ENCODE assay signal across 8 cellular contexts in the genomic region with DNA sequence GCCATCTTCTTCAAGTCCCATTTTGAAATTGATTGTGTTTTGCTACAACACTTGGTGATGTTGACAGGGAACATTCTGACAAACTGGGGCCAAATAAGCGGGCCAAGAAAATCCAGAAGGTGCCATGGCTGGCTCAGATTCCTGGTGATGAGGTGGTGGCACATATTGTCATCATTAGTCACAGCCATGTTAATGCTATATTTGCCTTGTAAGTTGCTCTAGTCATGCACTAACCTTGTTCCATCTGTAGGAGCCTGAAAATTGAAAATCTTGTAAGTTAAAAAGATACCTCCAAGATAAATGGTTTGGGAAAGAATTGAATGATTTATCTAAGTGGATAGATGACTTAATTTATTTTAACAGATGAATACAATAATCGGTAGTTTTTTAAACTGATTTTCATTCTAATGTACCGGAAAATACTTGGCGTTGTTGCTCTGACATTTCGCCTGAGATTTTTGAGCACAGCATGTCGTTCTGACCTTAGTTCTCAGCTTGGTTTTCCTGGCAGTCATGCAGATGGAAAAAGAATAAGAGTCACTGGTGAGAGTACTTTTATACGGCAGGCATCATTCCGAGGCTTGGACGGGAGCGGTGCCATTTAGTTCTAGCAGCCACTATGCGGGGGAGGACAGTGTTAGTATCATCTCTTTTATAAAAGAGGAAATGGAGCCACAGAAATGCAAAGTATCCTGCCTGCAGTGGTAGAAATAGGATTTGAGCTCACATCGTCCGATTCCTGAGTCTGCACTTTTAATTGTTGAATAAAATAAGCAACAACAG.
A peak's percentile ranks its signal among the peaks of the same experiment; 100 is the strongest.
DNase-seq lines count a peak whose midpoint lies in the region; ATAC-seq, FAIRE-seq and TF ChIP-seq lines count a peak whose summit lies in the region.

No MANE protein-coding gene starts in this region.

- no peak for TF ChIP-seq CTCF in H1 (IDR thresholded peaks at IDR 0.05; ENCODE audit: control extremely low read depth in 1 of 3, insufficient read depth in 1 of 3, low read depth in 1 of 3, low read length in 3 of 3)
- TF ChIP-seq CTCF in parathyroid adenoma (IDR thresholded peaks at IDR 0.05) = no peak

- H4K5ac ChIP-seq in H1 (ENCODE audit: insufficient read length, low read depth, low read length) = no peak overlapping the region

- POLR2A ChIA-PET in H1 (lab: Charles Lee; ENCODE audit: partially characterized antibody) = interaction anchor here (0.7 kb wide), 1 partner anchor 15 kb away, joined by 3 read pairs; no protein-coding TSS in a partner anchor

- H3K4me1 ChIP-seq in H1 (replicated peaks in 1 of 4; ENCODE audit: control insufficient read depth in 3 of 4, insufficient read depth in 4 of 4, low read length in 3 of 4) (peaks cover 0 to 5% (median 0%) of the 10 kb centered on the region in 4 experiments; a peak in 1 of 7 replicates), parathyroid adenoma (no peaks in the 10 kb centered on the region)

- H3K9me3 ChIP-seq in H1 (ENCODE audit: insufficient read depth in 2 of 2, low read depth in 1 of 2, low read length in 1 of 2) = no peaks in the 10 kb centered on the region
- H3K9me3 ChIP-seq in parathyroid adenoma (ENCODE audit: control insufficient read depth, low read length) = no peaks in the 10 kb centered on the region

- WGBS in H1 (ENCODE audit: extremely low coverage in 1 of 2, insufficient coverage in 1 of 2, insufficient read length in 1 of 2, insufficient replicate concordance in 2 of 2, low coverage in 1 of 2, low lambda C conversion rate in 2 of 2, missing lambda C conversion rate in 1 of 2), 2 experiments = 90% methylated on average over 13 of the region's 13 CpGs; no CpG with 5 or more reads in 1 of the 2 experiments

- H3K27me3 ChIP-seq in H1 (replicated peaks in 1 of 4; ENCODE audit: control insufficient read depth in 3 of 4, extremely low read depth in 1 of 4, insufficient read depth in 3 of 4, low read length in 3 of 4) (no peaks in the 10 kb centered on the region), parathyroid adenoma (ENCODE audit: control insufficient read depth, insufficient read depth, low read length) (no peaks in the 10 kb centered on the region)

- H3K4ac ChIP-seq in H1 (replicated peaks; ENCODE audit: insufficient read length, low read depth, low read length) = no peak overlapping the region

- H2AFZ ChIP-seq in H1 (ENCODE audit: low read length) (no peak overlapping the region), parathyroid adenoma (no peak overlapping the region)

- H2BK120ac ChIP-seq in H1 (replicated peaks; ENCODE audit: low read depth, low read length) = no peak overlapping the region

- H3K36me3 ChIP-seq in H1 (ENCODE audit: control insufficient read depth in 2 of 4, insufficient read depth in 4 of 4, low read length in 3 of 4) = no peaks in the 10 kb centered on the region
- H3K36me3 ChIP-seq in parathyroid adenoma (ENCODE audit: control insufficient read depth, insufficient read depth, low read length) = no peaks in the 10 kb centered on the region

- no peak overlapping the region for H2BK15ac ChIP-seq in H1 (ENCODE audit: low read length)

- no peaks in the 10 kb centered on the region for H3K23me2 ChIP-seq in H1 (ENCODE audit: low read depth, low read length)

- no peaks in the 10 kb centered on the region for H3K79me1 ChIP-seq in H1 (ENCODE audit: low read depth, low read length)

- H2AK5ac ChIP-seq in H1 (ENCODE audit: low read depth, low read length) = no peak overlapping the region

- TF ChIP-seq EP300 in H1 (IDR thresholded peaks at IDR 0.05; ENCODE audit: borderline replicate concordance in 1 of 2, low read depth in 2 of 2, low read length in 2 of 2) = no peak

- no peak overlapping the region for H4K8ac ChIP-seq in H1 (ENCODE audit: extremely low read depth, insufficient read depth, low read length)

- H3K4me3 ChIP-seq in H1 (ENCODE audit: extremely low read depth in 1 of 4, insufficient read depth in 2 of 4, low read depth in 3 of 4, low read length in 4 of 4) = no peak overlapping the region
- H3K4me3 ChIP-seq in parathyroid adenoma (ENCODE audit: low read depth, low read length) = no peak overlapping the region

- H3K23ac ChIP-seq in H1 (ENCODE audit: insufficient read length) = no peak overlapping the region

- CTCF ChIA-PET in H1 (lab: Charles Lee; ENCODE audit: partially characterized antibody) = interaction anchor here (1.4 to 1.5 kb wide), 3 partner anchors 10 to 233 kb away, joined by 3 read pairs; no protein-coding TSS in a partner anchor

- H3K14ac ChIP-seq in H1 (ENCODE audit: insufficient read length) = no peak overlapping the region

- TF ChIP-seq POLR2A in GM12892 (IDR thresholded peaks at IDR 0.05; ENCODE audit: low read depth, low read length) (no peak), H1 (IDR thresholded peaks at IDR 0.05; ENCODE audit: control extremely low read depth in 1 of 2, low read depth in 2 of 2, low read length in 2 of 2) (no peak), erythroblast (IDR thresholded peaks at IDR 0.05; ENCODE audit: low read length) (no peak)

- no peak overlapping the region for H2BK20ac ChIP-seq in H1 (ENCODE audit: low read length)

- H3K27ac ChIP-seq in H1 (ENCODE audit: low read depth, low read length) (no peak overlapping the region), parathyroid adenoma (peak overlapping the region; percentile 33)

- no peak overlapping the region for H4K91ac ChIP-seq in H1 (replicated peaks; ENCODE audit: insufficient read length, low read length)

- no peaks in the 10 kb centered on the region for H3K79me2 ChIP-seq in H1 (ENCODE audit: control insufficient read depth in 1 of 2, insufficient read depth in 2 of 2, low read length in 2 of 2)
- H3K79me2 ChIP-seq in parathyroid adenoma = no peaks in the 10 kb centered on the region

- no peak for ATAC-seq in HG02840 (IDR thresholded peaks at IDR 0.05; ENCODE audit: low FRiP score, unreplicated experiment)

- H3K4me2 ChIP-seq in H1 (ENCODE audit: insufficient read depth in 1 of 2, low read depth in 2 of 2, low read length in 2 of 2) (no peak overlapping the region), parathyroid adenoma (ENCODE audit: low read length) (no peak overlapping the region)

- TF ChIP-seq RAD21 in H1 (IDR thresholded peaks at IDR 0.05 in 1 of 2, conservative IDR thresholded peaks at IDR 0.05 in 1 of 2; ENCODE audit: low read depth in 2 of 2, low read length in 2 of 2) = no peak

- peak; percentile 48 for FAIRE-seq in GM12892 (lab: Jason Lieb, UNC)
- peak; percentile 19 for FAIRE-seq in H1 (lab: Jason Lieb, UNC)

- DNase-seq in GM12892 (ENCODE audit: insufficient read length) = no peak
- peak; percentile 78 for DNase-seq in LHCN-M2 (ENCODE audit: low read depth)
- DNase-seq in H1 (ENCODE audit: low read depth in 1 of 2, low spot score in 2 of 2) = peak in 1 of 2 experiments; percentile 37
- no peak for DNase-seq in AML-193 (lab: John Stamatoyannopoulos, UW)
- no peak for DNase-seq in COLO668 (lab: John Stamatoyannopoulos, UW; ENCODE audit: unreplicated experiment)
- no peak for DNase-seq in erythroblast (lab: John Stamatoyannopoulos, UW)

- H3K9ac ChIP-seq in H1 (replicated peaks in 1 of 4; ENCODE audit: extremely low read depth in 1 of 4, low read depth in 3 of 4, low read length in 3 of 4) (no peak overlapping the region), parathyroid adenoma (no peak overlapping the region)

- H4K20me1 ChIP-seq in H1 (replicated peaks in 1 of 2; ENCODE audit: control insufficient read depth in 1 of 2, insufficient read depth in 2 of 2, low read length in 2 of 2) = no peaks in the 10 kb centered on the region

- no peak overlapping the region for H3K56ac ChIP-seq in H1 (replicated peaks; ENCODE audit: insufficient read length, low read depth, low read length)

- H2BK5ac ChIP-seq in H1 (ENCODE audit: low read depth, low read length) = no peak overlapping the region

- no peak overlapping the region for H2BK12ac ChIP-seq in H1 (ENCODE audit: low read depth, low read length)

- H3K18ac ChIP-seq in H1 (ENCODE audit: extremely low read depth, low read length) = no peak overlapping the region

TF ChIP-seq in H1, 55 proteins besides CTCF, POLR2A, EP300 and RAD21:
- TF ChIP-seq, protein P1, sequence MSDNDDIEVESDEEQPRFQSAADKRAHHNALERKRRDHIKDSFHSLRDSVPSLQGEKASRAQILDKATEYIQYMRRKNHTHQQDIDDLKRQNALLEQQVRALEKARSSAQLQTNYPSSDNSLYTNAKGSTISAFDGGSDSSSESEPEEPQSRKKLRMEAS (IDR thresholded peaks at IDR 0.05) = no peak
- TF ChIP-seq CREB1 (IDR thresholded peaks at IDR 0.05) = no peak
- no peak for TF ChIP-seq CBX5 (IDR thresholded peaks at IDR 0.05; ENCODE audit: low read depth, low read length)
- TF ChIP-seq FOSL1 (IDR thresholded peaks at IDR 0.05; ENCODE audit: insufficient read depth, low read depth, low read length) = no peak
- no peak for TF ChIP-seq SP1 (IDR thresholded peaks at IDR 0.05; ENCODE audit: low read depth, low read length)
- no peak for TF ChIP-seq SUZ12 (IDR thresholded peaks at IDR 0.05; ENCODE audit: low read length)
- no peak for TF ChIP-seq KDM1A (IDR thresholded peaks at IDR 0.05; ENCODE audit: borderline replicate concordance, low read length)
- no peak for TF ChIP-seq TAF1 (IDR thresholded peaks at IDR 0.05; ENCODE audit: low read depth, low read length)
- TF ChIP-seq GTF2F1 (IDR thresholded peaks at IDR 0.05; ENCODE audit: borderline replicate concordance, low read depth, low read length) = no peak
- no peak for TF ChIP-seq SIRT6 (IDR thresholded peaks at IDR 0.05; ENCODE audit: low read length)
- no peak for TF ChIP-seq RBBP5 (IDR thresholded peaks at IDR 0.05; ENCODE audit: borderline replicate concordance, low read depth, low read length)
- no peak for TF ChIP-seq SP4 (IDR thresholded peaks at IDR 0.05; ENCODE audit: low read length)
- TF ChIP-seq POU5F1 (IDR thresholded peaks at IDR 0.05; ENCODE audit: low read depth, low read length) = no peak
- no peak for TF ChIP-seq GABPA (IDR thresholded peaks at IDR 0.05; ENCODE audit: borderline replicate concordance, insufficient read depth, low read length)
- TF ChIP-seq MAFK (IDR thresholded peaks at IDR 0.05; ENCODE audit: low read depth, low read length) = no peak
